15 cellular contexts compared by ENCODE assay signal in the genomic region with DNA sequence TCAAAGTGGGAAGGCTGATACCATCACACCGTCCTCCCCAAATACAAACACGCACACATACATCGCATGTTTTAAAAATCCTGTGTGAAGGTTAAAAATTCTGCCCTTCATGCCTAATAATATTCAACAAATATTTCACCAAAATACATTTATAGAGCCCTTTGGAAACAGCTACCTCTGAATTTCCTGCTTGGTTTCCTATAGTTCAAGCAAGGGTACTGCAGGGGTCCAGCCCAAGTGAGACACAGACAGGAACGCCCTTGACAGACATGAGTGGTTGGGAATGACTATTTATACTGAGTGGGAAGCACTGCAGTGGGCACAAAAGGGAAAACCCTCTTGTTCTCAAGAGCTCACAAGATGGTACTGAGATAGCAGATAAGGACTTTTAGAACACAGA. TPM values are rescaled to one million over a fixed set of nuclear protein-coding genes. Genes with fewer than 3 reads are reported as not detected.
A peak's percentile ranks its signal among the peaks of the same experiment; 100 is the strongest.
DNase-seq lines count a peak whose midpoint lies in the region; ATAC-seq and TF ChIP-seq lines count a peak whose summit lies in the region.
"Had no signal": no experiment of that assay in that cellular context is flagged by ENCODE, and none has a peak within 500 bp of the region (broad histone marks: within the 10 kb centered on the region; RNA-seq: fewer than 3 reads in every experiment).

No MANE protein-coding gene starts in this region.

- H3K9me3 Mint-ChIP-seq in activated CD4-positive, alpha-beta T cell treated with anti-CD3 and anti-CD28 coated beads for 36 hours (ENCODE audit: low read depth), result no peaks in the 10 kb centered on the region
- no peaks in the 10 kb centered on the region for H3K9me3 Mint-ChIP-seq in CD8-positive, alpha-beta T cell
- H3K9me3 Mint-ChIP-seq: stimulated activated effector memory CD8-positive, alpha-beta T cell treated with anti-CD3 and anti-CD28 coated beads, Interleukin-12 subunit alpha, Interleukin-12 subunit beta, amount 100 ng/mL, for 72 hours; T-helper 1 cell treated with Interleukin-12 subunit alpha and Interleukin-12 subunit beta and Interleukin-4 antibody, amounts not matched to agents 30 μg/mL and 1 μg/mL, for 36 hours had no signal

- peaks cover 4 to 7% of the 10 kb centered on the region in 2 donors for H3K4me1 ChIP-seq in ascending aorta
- peaks cover 59% of the 10 kb centered on the region for H3K4me1 ChIP-seq in skeletal muscle satellite cell (ENCODE audit: control insufficient read depth, insufficient read depth, low read length)
- H3K4me1 ChIP-seq in CD8-positive, alpha-beta T cell (ENCODE audit: insufficient read depth, low read length), result peaks cover 8% of the 10 kb centered on the region

- H3K4me2 ChIP-seq in skeletal muscle satellite cell (ENCODE audit: low read length), result peak overlapping the region; percentile 77

- ATAC-seq in activated CD4-positive, alpha-beta T cell treated with anti-CD3 and anti-CD28 coated beads for 36 hours, result no peak
- no peak for ATAC-seq in CD8-positive, alpha-beta T cell
- ATAC-seq: stimulated activated effector memory CD8-positive, alpha-beta T cell treated with anti-CD3 and anti-CD28 coated beads, Interleukin-12 subunit alpha, Interleukin-12 subunit beta, amount 100 ng/mL, for 72 hours had no signal

- POLR2A ChIA-PET in activated CD4-positive, alpha-beta T cell treated with anti-CD3 and anti-CD28 coated beads for 36 hours (lab: Charles Lee), result no interaction called here
- POLR2A ChIA-PET in CD8-positive, alpha-beta T cell (lab: Charles Lee), result no interaction called here

- peaks cover 20% of the 10 kb centered on the region for H3K4me1 Mint-ChIP-seq in activated CD4-positive, alpha-beta T cell treated with anti-CD3 and anti-CD28 coated beads for 36 hours
- H3K4me1 Mint-ChIP-seq in CD8-positive, alpha-beta T cell (ENCODE audit: low read depth), result peaks cover 10% of the 10 kb centered on the region
- H3K4me1 Mint-ChIP-seq: B cell had no signal

- H3K9ac ChIP-seq in skeletal muscle satellite cell (ENCODE audit: low read depth, low read length), result no peak overlapping the region

- DNase-seq in CMK (ENCODE audit: low read depth) (peak; percentile 21), ascending aorta (ENCODE audit: low spot score in 2 of 2) (no peak), fibroblast of the aortic adventitia (ENCODE audit: low read depth) (no peak), superior temporal gyrus (ENCODE audit: extremely low spot score) (no peak), GM20000 (ENCODE audit: low spot score) (no peak)
- DNase-seq in activated CD4-positive, alpha-beta T cell treated with anti-CD3 and anti-CD28 coated beads for 36 hours, result no peak
- no peak for DNase-seq in CD8-positive, alpha-beta T cell
- DNase-seq: activated effector memory CD4-positive, alpha-beta T cell treated with anti-CD3 and anti-CD28 coated beads, Interleukin-2, amount 50 U/mL, for 16 hours; NCI-H1092; NCI-H774 had no signal

- H3K36me3 ChIP-seq in ascending aorta (no peaks in the 10 kb centered on the region), skeletal muscle satellite cell (ENCODE audit: insufficient read depth, low read length) (no peaks in the 10 kb centered on the region)
- no peaks in the 10 kb centered on the region for H3K36me3 ChIP-seq in CD8-positive, alpha-beta T cell (ENCODE audit: insufficient read depth, low read length)
- H3K36me3 ChIP-seq: neutrophil had no signal

- no peaks in the 10 kb centered on the region for H3K9me3 ChIP-seq in ascending aorta
- no peaks in the 10 kb centered on the region for H3K9me3 ChIP-seq in skeletal muscle satellite cell (replicated peaks; ENCODE audit: low read length)
- H3K9me3 ChIP-seq in CD8-positive, alpha-beta T cell (ENCODE audit: low read length), result no peaks in the 10 kb centered on the region
- H3K9me3 ChIP-seq: neutrophil had no signal

- intact Hi-C loops in ascending aorta (cut with DNase I), result no loop called here
- intact Hi-C loops in activated CD4-positive, alpha-beta T cell treated with anti-CD3 and anti-CD28 coated beads for 36 hours (cut with DNase I, micrococcal nuclease), result no loop called here
- intact Hi-C loops in CD8-positive, alpha-beta T cell (cut with DNase I, micrococcal nuclease), result loop anchor here in 1 of 2 experiments (5.0 kb wide), 1 partner anchor 51 kb away; no protein-coding TSS in a partner anchor

- no peak for TF ChIP-seq CTCF in ascending aorta (IDR thresholded peaks at IDR 0.05)
- peak; percentile 29 for TF ChIP-seq CTCF in fibroblast of the aortic adventitia (IDR thresholded peaks at IDR 0.05; ENCODE audit: insufficient read depth, low read length)
- TF ChIP-seq CTCF in CD8-positive, alpha-beta T cell (IDR thresholded peaks at IDR 0.05), result no peak
- no peak for TF ChIP-seq CTCF in GM20000 (IDR thresholded peaks at IDR 0.05; ENCODE audit: extremely low read depth, missing control alignments)

- H3K27me3 ChIP-seq in ascending aorta (no peaks in the 10 kb centered on the region), skeletal muscle satellite cell (ENCODE audit: control insufficient read depth, insufficient read depth, low read length) (no peaks in the 10 kb centered on the region)
- no peaks in the 10 kb centered on the region for H3K27me3 ChIP-seq in CD8-positive, alpha-beta T cell (ENCODE audit: insufficient read depth, low read length)

- peak overlapping the region; percentile 34 to 68 for H3K27ac ChIP-seq in ascending aorta
- no peak overlapping the region for H3K27ac ChIP-seq in CD8-positive, alpha-beta T cell (ENCODE audit: low read depth, low read length)
- H3K27ac ChIP-seq: neutrophil had no signal

- CTCF ChIA-PET in activated CD4-positive, alpha-beta T cell treated with anti-CD3 and anti-CD28 coated beads for 36 hours (lab: Charles Lee), result no interaction called here
- CTCF ChIA-PET in CD8-positive, alpha-beta T cell (lab: Charles Lee), result no interaction called here

- H3K4me3 ChIP-seq in ascending aorta (peak overlapping the region in 1 of 2 donors; percentile 43), fibroblast of the aortic adventitia (ENCODE audit: low read depth, low read length) (no peak overlapping the region), skeletal muscle satellite cell (ENCODE audit: low read length) (no peak overlapping the region)
- no peak overlapping the region for H3K4me3 ChIP-seq in CD8-positive, alpha-beta T cell (ENCODE audit: low read depth, low read length)

- H3K27me3 Mint-ChIP-seq in activated CD4-positive, alpha-beta T cell treated with anti-CD3 and anti-CD28 coated beads for 36 hours, result no peaks in the 10 kb centered on the region
- peaks cover 5% of the 10 kb centered on the region for H3K27me3 Mint-ChIP-seq in CD8-positive, alpha-beta T cell (ENCODE audit: low read depth)

- H3K4me3 Mint-ChIP-seq in activated CD4-positive, alpha-beta T cell treated with anti-CD3 and anti-CD28 coated beads for 36 hours, result no peak overlapping the region
- H3K4me3 Mint-ChIP-seq in CD8-positive, alpha-beta T cell, result no peak overlapping the region
- H3K4me3 Mint-ChIP-seq: B cell; stimulated activated effector memory CD8-positive, alpha-beta T cell treated with anti-CD3 and anti-CD28 coated beads, Interleukin-12 subunit alpha, Interleukin-12 subunit beta, amount 100 ng/mL, for 72 hours; T-helper 1 cell treated with Interleukin-12 subunit alpha and Interleukin-12 subunit beta and Interleukin-4 antibody, amounts not matched to agents 30 μg/mL and 1 μg/mL, for 36 hours had no signal

- H3K36me3 Mint-ChIP-seq in activated CD4-positive, alpha-beta T cell treated with anti-CD3 and anti-CD28 coated beads for 36 hours (ENCODE audit: low read depth), result no peaks in the 10 kb centered on the region
- H3K36me3 Mint-ChIP-seq in CD8-positive, alpha-beta T cell, result no peaks in the 10 kb centered on the region
- H3K36me3 Mint-ChIP-seq: stimulated activated effector memory CD8-positive, alpha-beta T cell treated with anti-CD3 and anti-CD28 coated beads, Interleukin-12 subunit alpha, Interleukin-12 subunit beta, amount 100 ng/mL, for 72 hours had no signal

- H3K27ac Mint-ChIP-seq in activated CD4-positive, alpha-beta T cell treated with anti-CD3 and anti-CD28 coated beads for 36 hours, result no peak overlapping the region
- no peak overlapping the region for H3K27ac Mint-ChIP-seq in CD8-positive, alpha-beta T cell
- H3K27ac Mint-ChIP-seq: B cell; stimulated activated effector memory CD8-positive, alpha-beta T cell treated with anti-CD3 and anti-CD28 coated beads, Interleukin-12 subunit alpha, Interleukin-12 subunit beta, amount 100 ng/mL, for 72 hours; T-helper 1 cell treated with Interleukin-12 subunit alpha and Interleukin-12 subunit beta and Interleukin-4 antibody, amounts not matched to agents 30 μg/mL and 1 μg/mL, for 36 hours had no signal

RNA-seq across cellular contexts. Expression of gene ST8SIA1, which starts 51.0 kb away (rescaled TPM):
- total RNA-seq in ascending aorta, result 9.7 TPM
- total RNA-seq in fibroblast of the aortic adventitia (ENCODE audit: low replicate concordance), result 4.6 and 13.7 TPM in 2 replicates
- under 0.01 and 1.1 TPM in 2 replicates for total RNA-seq in skeletal muscle satellite cell (2012; rRNA removed)
- 1 to 10 TPM; 1.5 to 1.6 TPM for total RNA-seq in activated CD4-positive, alpha-beta T cell treated with anti-CD3 and anti-CD28 coated beads for 36 hours
- 10 to 100 TPM; 12.2 to 12.6 TPM for total RNA-seq in CD8-positive, alpha-beta T cell
